Comparison of ENCODE assay signal across 9 cellular contexts in genomic region chr1:26305667-26306289, GRCh38. TPM values are rescaled to one million over a fixed set of nuclear protein-coding genes. Genes with fewer than 3 reads are reported as not detected.
DNase-seq lines count a peak whose midpoint lies in the region; ATAC-seq and TF ChIP-seq lines count a peak whose summit lies in the region.
"Had no signal": no experiment of that assay in that cellular context is flagged by ENCODE, and none has a peak within 500 bp of the region (broad histone marks: within the 10 kb centered on the region; RNA-seq: fewer than 3 reads in every experiment).

No MANE protein-coding gene starts in this region.

- POLR2A ChIA-PET in HCT116 (lab: Charles Lee) = no interaction called here

- no peaks in the 10 kb centered on the region for H3K9me2 ChIP-seq in HCT116 (ENCODE audit: insufficient read depth)

- no peak for TF ChIP-seq CTCF in AG09309 (IDR thresholded peaks at IDR 0.05; ENCODE audit: control insufficient read depth, insufficient read depth, low read depth, low read length, missing control alignments)
- TF ChIP-seq CTCF in HCT116 (IDR thresholded peaks at IDR 0.05 in 2 of 3, conservative IDR thresholded peaks at IDR 0.05 in 1 of 3; ENCODE audit: borderline replicate concordance in 1 of 3, insufficient read depth in 1 of 3, low read depth in 2 of 3, low read length in 2 of 3) = no peak
- no peak for TF ChIP-seq CTCF in foreskin keratinocyte (conservative IDR thresholded peaks at IDR 0.05)
- TF ChIP-seq CTCF in spleen (IDR thresholded peaks at IDR 0.05 in 8 of 11, conservative IDR thresholded peaks at IDR 0.05 in 3 of 11) = no peak

- H3K36me3 ChIP-seq in HCT116 (ENCODE audit: control insufficient read depth in 1 of 2, insufficient read depth in 2 of 2, low read length in 2 of 2) = no peaks in the 10 kb centered on the region
- H3K36me3 ChIP-seq in spleen = peaks cover 0 to 12% (median 0%) of the 10 kb centered on the region in 6 donors

- peaks cover 12% of the 10 kb centered on the region for H3K79me2 ChIP-seq in HCT116 (ENCODE audit: insufficient read depth, low read length)

- H4K20me1 ChIP-seq in HCT116 (ENCODE audit: insufficient read depth) = no peaks in the 10 kb centered on the region

- CTCF ChIA-PET in HCT116 (lab: Charles Lee) = no interaction called here

- peak overlapping the region; percentile 85 for H3K4me3 ChIP-seq in AG09309 (ENCODE audit: control insufficient read depth, low read depth, low read length)
- peak overlapping the region; percentile 79 to 91 for H3K4me3 ChIP-seq in HCT116 (replicated peaks in 1 of 2; ENCODE audit: low read depth in 1 of 2, low read length in 2 of 2)
- peak overlapping the region; percentile 59 to 98 (median 84) for H3K4me3 ChIP-seq in spleen

- H3K27me3 ChIP-seq in HCT116 (ENCODE audit: insufficient read depth, low read length) = no peaks in the 10 kb centered on the region
- no peaks in the 10 kb centered on the region for H3K27me3 ChIP-seq in foreskin keratinocyte
- H3K27me3 ChIP-seq in spleen (replicated peaks in 1 of 7) = no peaks in the 10 kb centered on the region

- no peak overlapping the region for H2AFZ ChIP-seq in HCT116 (ENCODE audit: low read depth, low read length, poor library complexity, severe bottlenecking)

- TF ChIP-seq POLR2A in HCT116 (IDR thresholded peaks at IDR 0.05; ENCODE audit: borderline replicate concordance, extremely low read depth, insufficient read depth, insufficient read length) (no peak), spleen (IDR thresholded peaks at IDR 0.05) (no peak)

- peak overlapping the region; percentile 89 for H3K9ac ChIP-seq in HCT116 (ENCODE audit: low read length)

- RAD21 ChIA-PET in HCT116 (lab: Charles Lee; ENCODE audit: low non-redundant PET in 1 of 2, low total read pairs in 2 of 2, uncharacterized antibody in 2 of 2, unreplicated experiment in 2 of 2) = no interaction called here

- H3K4me1 ChIP-seq in HCT116 (ENCODE audit: control insufficient read depth in 1 of 2, insufficient read depth in 2 of 2, low read length in 2 of 2) (peaks cover 9 to 38% of the 10 kb centered on the region in 2 experiments; a peak in 3 of 4 replicates), foreskin keratinocyte (peaks cover 9% of the 10 kb centered on the region), spleen (peaks cover 7 to 56% (median 30%) of the 10 kb centered on the region in 6 donors)

- 15 to 21% (median 16%) methylated on average over 8 of the region's 8 CpGs for WGBS in spleen, 5 donors

- H3K4me2 ChIP-seq in HCT116 (ENCODE audit: low read length) = peak overlapping the region; percentile 100

- no peak for DNase-seq in AG09309 (ENCODE audit: low read depth)
- no peak for DNase-seq in HCT116 (ENCODE audit: low read depth, low spot score)
- peak; percentile 58 for DNase-seq in SKM-1 (lab: John Stamatoyannopoulos, UW; ENCODE audit: unreplicated experiment)
- DNase-seq in foreskin keratinocyte = no peak
- DNase-seq in spleen = no peak
- DNase-seq in NCI-H524 treated with DMSO at 0.1 percent for 48 hours (lab: John Stamatoyannopoulos, UW) = no peak
- DNase-seq in middle frontal gyrus (ENCODE audit: extremely low spot score, low spot score) = no peak
- no peak for DNase-seq in NCI-H2081 (lab: John Stamatoyannopoulos, UW)

- H3K9me3 ChIP-seq in HCT116 (ENCODE audit: control insufficient read depth in 1 of 2, insufficient read depth in 1 of 2, low read depth in 1 of 2, low read length in 2 of 2) = no peaks in the 10 kb centered on the region
- H3K9me3 ChIP-seq in spleen = no peaks in the 10 kb centered on the region

- no peak for TF ChIP-seq RAD21 in HCT116 (IDR thresholded peaks at IDR 0.05; ENCODE audit: low read depth)

- intact Hi-C loops in HCT116 (cut with micrococcal nuclease) = no loop called here
- intact Hi-C loops in spleen (cut with DNase I; ENCODE audit: low total_unique reads) = no loop called here

- H3K27ac ChIP-seq in HCT116 (ENCODE audit: low read depth, low read length) = peak overlapping the region; percentile 28
- peak overlapping the region; percentile 31 for H3K27ac ChIP-seq in foreskin keratinocyte
- peak overlapping the region; percentile 9 to 92 (median 82) for H3K27ac ChIP-seq in spleen

- BruUV-seq in HCT116 (replicated peaks; lab: Mats Ljungman, UMichigan) = TSS peak; percentile 88

- ATAC-seq in HCT116 (peak; percentile 8; the same call in 1 of the 2 replicates), foreskin keratinocyte (no peak)

TF ChIP-seq in HCT116, 20 proteins besides CTCF, POLR2A, EP300 and RAD21:
- no peak for TF ChIP-seq MAX (IDR thresholded peaks at IDR 0.05)
- no peak for TF ChIP-seq EZH2 (IDR thresholded peaks at IDR 0.05)
- no peak for TF ChIP-seq JUND (IDR thresholded peaks at IDR 0.05)
- no peak for TF ChIP-seq EGR1 (IDR thresholded peaks at IDR 0.05; ENCODE audit: low read depth)
- TF ChIP-seq SRF (IDR thresholded peaks at IDR 0.05; ENCODE audit: low read depth) = no peak
- TF ChIP-seq ELF1 (IDR thresholded peaks at IDR 0.05; ENCODE audit: borderline replicate concordance, low read depth) = no peak
- no peak for TF ChIP-seq EZH2phosphoT487 (IDR thresholded peaks at IDR 0.05; ENCODE audit: borderline replicate concordance)
- no peak for TF ChIP-seq ATF3 (IDR thresholded peaks at IDR 0.05)
- TF ChIP-seq YY1 (IDR thresholded peaks at IDR 0.05; ENCODE audit: extremely low read depth, insufficient replicate concordance, low read depth, low read length) = no peak
- TF ChIP-seq ZNF274 (IDR thresholded peaks at IDR 0.05; ENCODE audit: low read depth, low read length) = no peak

RNA-seq across cellular contexts. Expression of gene UBXN11, which starts 0.7 kb away (rescaled TPM):
- total RNA-seq in HCT116 (2021; ENCODE audit: unreplicated experiment) = 19.3 TPM
- 20.8 and 22.3 TPM in 2 replicates for polyA plus RNA-seq in HCT116 (2012)
- 5.6 and 9.9 TPM in 2 replicates for total RNA-seq in foreskin keratinocyte
- polyA plus RNA-seq in foreskin keratinocyte = 12.4 and 13.3 TPM in 2 replicates
- 10 to 100 TPM; 25.1 to 67.1 (median 48.0) TPM for total RNA-seq in spleen
- 10 to 100 TPM; 26.6 to 67.8 (median 66.1) TPM for polyA plus RNA-seq in spleen

RNA-seq across cellular contexts. Expression of gene CD52, which starts 12.0 kb away (rescaled TPM):
- total RNA-seq in HCT116 (2021; ENCODE audit: unreplicated experiment) = 2.0 TPM
- 0.62 and 0.95 TPM in 2 replicates for polyA plus RNA-seq in HCT116 (2012)
- total RNA-seq in foreskin keratinocyte = 0.25 TPM in 1 of 2 replicates, not detected in the other
- 0.18 and 0.36 TPM in 2 replicates for polyA plus RNA-seq in foreskin keratinocyte
- 100 to 1,000 TPM; 206 to 422 (median 301) TPM for total RNA-seq in spleen
- 1,000 to 10,000 TPM; 2,248 to 3,726 (median 2,540) TPM for polyA plus RNA-seq in spleen
- total RNA-seq: myocyte had no signal

RNA-seq across cellular contexts. Expression of gene SH3BGRL3, which starts 25.9 kb away (rescaled TPM):
- total RNA-seq in HCT116 (2021; ENCODE audit: unreplicated experiment) = 112 TPM
- polyA plus RNA-seq in HCT116 (2012) = 159 and 169 TPM in 2 replicates
- total RNA-seq in foreskin keratinocyte = 194 and 196 TPM in 2 replicates
- polyA plus RNA-seq in foreskin keratinocyte = 543 and 549 TPM in 2 replicates
- 100 to 1,000 TPM; 139 to 261 (median 233) TPM for total RNA-seq in spleen
- 100 to 1,000 TPM; 249 to 319 (median 286) TPM for polyA plus RNA-seq in spleen

RNA-seq across cellular contexts. Expression of gene CRYBG2, which starts 48.2 kb away (rescaled TPM):
- total RNA-seq in HCT116 (2021; ENCODE audit: unreplicated experiment) = 10.5 TPM
- 11.8 and 13.8 TPM in 2 replicates for polyA plus RNA-seq in HCT116 (2012)
- 3.8 and 5.6 TPM in 2 replicates for total RNA-seq in foreskin keratinocyte
- polyA plus RNA-seq in foreskin keratinocyte = 4.8 and 7.3 TPM in 2 replicates
- 1 to 10 TPM in 1 of 7 donors, under 1 TPM in 1, not detected in 5; 0.87 to 1.1 TPM for total RNA-seq in spleen
- 1 to 10 TPM; 1.2 to 3.4 (median 1.5) TPM for polyA plus RNA-seq in spleen
- total RNA-seq: myocyte had no signal

Comparison
In these comparisons a context has a peak if more than half of its experiments do, and no peak if none do; other contexts are left out.
1. H3K27ac ChIP-seq: peak in every context shown above with its lines; median percentile 82 in spleen; 31 in foreskin keratinocyte; 28 in HCT116.
2. RNA of gene CD52, which starts 12.0 kb away (total RNA-seq): 206 to 422 TPM in spleen; 2.0 TPM in HCT116 (single experiment) and 0.25 TPM in foreskin keratinocyte; every median in the first group is over 10 times any median in the second.
3. Peak in every context shown above with its lines, with median percentiles within 50 percentile points of each other: H3K4me3 ChIP-seq.